ENCODE assay signal across 21 cellular contexts in genomic region chr11:115290479-115291390, GRCh38.
DNase-seq lines count a peak whose midpoint lies in the region; ATAC-seq, FAIRE-seq and TF ChIP-seq lines count a peak whose summit lies in the region.
"Had no signal": no experiment of that assay in that cellular context is flagged by ENCODE, and none has a peak within 500 bp of the region (broad histone marks: within the 10 kb centered on the region; RNA-seq: fewer than 3 reads in every experiment).

No MANE protein-coding gene starts in this region.

- H3K9ac ChIP-seq in kidney (ENCODE audit: low read length in 2 of 2) = no peak overlapping the region

- CTCF ChIA-PET in HEK293 (lab: Yijun Ruan, JAX) = interaction anchor here (0.7 to 1.0 kb wide), 2 partner anchors 10 to 25 kb away, joined by 3 read pairs; no protein-coding TSS in a partner anchor

- H3K27me3 ChIP-seq in tibial artery = no peaks in the 10 kb centered on the region
- H3K27me3 ChIP-seq: adrenal gland, sigmoid colon had no signal

- 0 out of 2 replicates have a peak, but pooled peaks cover 3% of the 10 kb centered on the region for H3K4me1 ChIP-seq in HEK293 (ENCODE audit: control insufficient read depth, insufficient read depth, low read length)
- H3K4me1 ChIP-seq in kidney (ENCODE audit: control insufficient read depth in 1 of 2, insufficient read depth in 1 of 2, low read depth in 1 of 2, low read length in 2 of 2) = no peaks in the 10 kb centered on the region
- H3K4me1 ChIP-seq in tibial artery = no peaks in the 10 kb centered on the region
- H3K4me1 ChIP-seq: sigmoid colon had no signal

- H3K4me3 ChIP-seq in HEK293 (ENCODE audit: low read depth, low read length) (no peak overlapping the region), kidney (ENCODE audit: low read length in 2 of 2) (no peak overlapping the region), tibial artery (no peak overlapping the region)
- H3K4me3 ChIP-seq: adrenal gland, GM12878, sigmoid colon had no signal

- FAIRE-seq in islet of Langerhans (lab: Jason Lieb, UNC) (peak; percentile 5), kidney (lab: Jason Lieb, UNC) (no peak)
- FAIRE-seq: G401.6, GM12878 had no signal

- POLR2A ChIA-PET in HEK293 (lab: Yijun Ruan, JAX) = interaction anchor here (0.6 kb wide), 1 partner anchor 114 kb away, joined by 7 read pairs; no protein-coding TSS in a partner anchor

- intact Hi-C loops in kidney (cut with DNase I) = no loop called here
- intact Hi-C loops in tibial artery (cut with DNase I; ENCODE audit: low total_unique reads) = no loop called here

- TF ChIP-seq CTCF in HEK293 (tag by site-specific recombination; IDR thresholded peaks at IDR 0.05) (no peak), kidney (IDR thresholded peaks at IDR 0.05; ENCODE audit: borderline replicate concordance, extremely low read depth, insufficient read depth) (no peak), tibial artery (IDR thresholded peaks at IDR 0.05) (no peak)

- no peaks in the 10 kb centered on the region for H3K36me3 ChIP-seq in HEK293 (ENCODE audit: control insufficient read depth in 2 of 2, insufficient read depth in 1 of 2, low read length in 2 of 2)
- no peaks in the 10 kb centered on the region for H3K36me3 ChIP-seq in kidney (ENCODE audit: control insufficient read depth in 1 of 2, insufficient read depth in 2 of 2, low read length in 2 of 2)
- no peaks in the 10 kb centered on the region for H3K36me3 ChIP-seq in tibial artery
- H3K36me3 ChIP-seq: adrenal gland, sigmoid colon had no signal

- H3K27ac ChIP-seq in HEK293 (ENCODE audit: extremely low read depth, low read depth, low read length) = no peak overlapping the region
- H3K27ac ChIP-seq in kidney (ENCODE audit: low read depth in 2 of 2, low read length in 2 of 2) = no peak overlapping the region
- H3K27ac ChIP-seq in tibial artery = no peak overlapping the region
- H3K27ac ChIP-seq: sigmoid colon had no signal

- no peak for ATAC-seq in esophagus mucosa
- ATAC-seq: activated T-helper 17 cell treated with anti-CD3 and anti-CD28 coated beads, Interleukin-2, amount 50 U/mL, for 72 hours; CD8-positive, alpha-beta T cell; GM12878; WTC11 had no signal

- H3K9me3 ChIP-seq in HEK293 (ENCODE audit: control insufficient read depth, insufficient read depth, low read depth, low read length) (no peaks in the 10 kb centered on the region), kidney (ENCODE audit: control insufficient read depth in 1 of 2, low read length in 2 of 2) (no peaks in the 10 kb centered on the region), tibial artery (no peaks in the 10 kb centered on the region)
- H3K9me3 ChIP-seq: adrenal gland, sigmoid colon had no signal

- DNase-seq in A172 (ENCODE audit: low spot score) (peak; percentile 1), NCI-H2227 treated with DMSO at 0.1 percent for 48 hours (lab: John Stamatoyannopoulos, UW) (peak; percentile 10), kidney (no peak), tibial artery (no peak)
- DNase-seq in activated CD4-positive, alpha-beta T cell treated with anti-CD3 and anti-CD28 coated beads, Interleukin-2, amount 50 U/mL, for 48 hours = no peak
- DNase-seq: activated CD8-positive, alpha-beta memory T cell treated with anti-CD3 and anti-CD28 coated beads for 24 hours; CD8-positive, alpha-beta T cell; cerebellar nuclear complex; Kasumi-1; kidney glomerular epithelial cell; occipital lobe; sigmoid colon; stimulated activated CD4-positive, alpha-beta T cell treated with anti-CD3 and anti-CD28 coated beads, Interleukin-1b, Interleukin-23, amount 100 ng/mL, for 48 hours had no signal

TF ChIP-seq in HEK293, 187 proteins besides CTCF, POLR2A, EP300 and RAD21 (continues in another document):
- no peak for TF ChIP-seq ZNF513 (tag by site-specific recombination; IDR thresholded peaks at IDR 0.05)
- no peak for TF ChIP-seq ZSCAN23 (tag by site-specific recombination; IDR thresholded peaks at IDR 0.05)
- TF ChIP-seq OSR2 (tag by site-specific recombination; IDR thresholded peaks at IDR 0.05) = peak; percentile 39; the same call in 1 of the 2 replicates
- TF ChIP-seq REPIN1 (tag by site-specific recombination; IDR thresholded peaks at IDR 0.05; ENCODE audit: low read depth) = no peak
- peak; percentile 65; the same call in 1 of the 2 replicates for TF ChIP-seq MZF1 (tag by site-specific recombination; IDR thresholded peaks at IDR 0.05; ENCODE audit: borderline replicate concordance)
- no peak for TF ChIP-seq ZBTB49 (tag by site-specific recombination; IDR thresholded peaks at IDR 0.05; ENCODE audit: low read depth)
- TF ChIP-seq KLF1 (tag by site-specific recombination; IDR thresholded peaks at IDR 0.05) = no peak
- TF ChIP-seq ZNF2 (tag by site-specific recombination; IDR thresholded peaks at IDR 0.05) = no peak
- TF ChIP-seq PRDM6 (tag by site-specific recombination; IDR thresholded peaks at IDR 0.05) = peak; percentile 80
- TF ChIP-seq ZBTB1 (tag by site-specific recombination; IDR thresholded peaks at IDR 0.05) = no peak
- TF ChIP-seq ZNF391 (tag by site-specific recombination; IDR thresholded peaks at IDR 0.05; ENCODE audit: borderline replicate concordance, low read depth) = no peak
- TF ChIP-seq ATF2 (tag by site-specific recombination; IDR thresholded peaks at IDR 0.05; ENCODE audit: low read depth) = no peak
- TF ChIP-seq ZNF558 (tag by site-specific recombination; IDR thresholded peaks at IDR 0.05) = no peak
- TF ChIP-seq KLF16 (tag by site-specific recombination; IDR thresholded peaks at IDR 0.05) = no peak
- TF ChIP-seq TCF7L2 (IDR thresholded peaks at IDR 0.05; ENCODE audit: borderline replicate concordance, low read depth, low read length) = peak; percentile 57; the same call in 1 of the 2 replicates
- TF ChIP-seq ZNF791 (tag by site-specific recombination; IDR thresholded peaks at IDR 0.05) = no peak

Comparison
In these comparisons a context has a peak if more than half of its experiments do, and no peak if none do; other contexts are left out.
1. DNase-seq: peak in A172 (single experiment) and NCI-H2227 treated with DMSO at 0.1 percent for 48 hours (single experiment); none in activated CD4-positive, alpha-beta T cell treated with anti-CD3 and anti-CD28 coated beads, Interleukin-2, amount 50 U/mL, for 48 hours (0 of 2), kidney (single experiment) and tibial artery (0 of 2).